Comparison of ENCODE assay signal across 1 cellular context in genomic region chr3:49170744-49171118, GRCh38.
TF ChIP-seq lines count a peak whose summit lies in the region.

No MANE protein-coding gene starts in this region.

TF ChIP-seq in H1, 55 proteins besides CTCF, POLR2A, EP300 and RAD21:
- TF ChIP-seq, protein P1, sequence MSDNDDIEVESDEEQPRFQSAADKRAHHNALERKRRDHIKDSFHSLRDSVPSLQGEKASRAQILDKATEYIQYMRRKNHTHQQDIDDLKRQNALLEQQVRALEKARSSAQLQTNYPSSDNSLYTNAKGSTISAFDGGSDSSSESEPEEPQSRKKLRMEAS (IDR thresholded peaks at IDR 0.05) = no peak
- TF ChIP-seq CREB1 (IDR thresholded peaks at IDR 0.05) = no peak
- TF ChIP-seq KDM1A (IDR thresholded peaks at IDR 0.05; ENCODE audit: borderline replicate concordance, low read length) = no peak
- no peak for TF ChIP-seq GTF2F1 (IDR thresholded peaks at IDR 0.05; ENCODE audit: borderline replicate concordance, low read depth, low read length)
- TF ChIP-seq JUN (IDR thresholded peaks at IDR 0.05; ENCODE audit: low read depth, low read length) = no peak
- TF ChIP-seq HDAC2 (IDR thresholded peaks at IDR 0.05; ENCODE audit: borderline replicate concordance in 1 of 2, low read depth in 2 of 2, low read length in 2 of 2) = no peak
- TF ChIP-seq EGR1 (IDR thresholded peaks at IDR 0.05; ENCODE audit: borderline replicate concordance, low read depth, low read length) = no peak
- no peak for TF ChIP-seq CHD2 (IDR thresholded peaks at IDR 0.05; ENCODE audit: low read length)
- no peak for TF ChIP-seq NRF1 (IDR thresholded peaks at IDR 0.05; ENCODE audit: low read depth, low read length)
- TF ChIP-seq RFX5 (IDR thresholded peaks at IDR 0.05; ENCODE audit: borderline replicate concordance, low read depth, low read length) = no peak
